ENCODE assay signal across 1 cellular context in the genomic region with DNA sequence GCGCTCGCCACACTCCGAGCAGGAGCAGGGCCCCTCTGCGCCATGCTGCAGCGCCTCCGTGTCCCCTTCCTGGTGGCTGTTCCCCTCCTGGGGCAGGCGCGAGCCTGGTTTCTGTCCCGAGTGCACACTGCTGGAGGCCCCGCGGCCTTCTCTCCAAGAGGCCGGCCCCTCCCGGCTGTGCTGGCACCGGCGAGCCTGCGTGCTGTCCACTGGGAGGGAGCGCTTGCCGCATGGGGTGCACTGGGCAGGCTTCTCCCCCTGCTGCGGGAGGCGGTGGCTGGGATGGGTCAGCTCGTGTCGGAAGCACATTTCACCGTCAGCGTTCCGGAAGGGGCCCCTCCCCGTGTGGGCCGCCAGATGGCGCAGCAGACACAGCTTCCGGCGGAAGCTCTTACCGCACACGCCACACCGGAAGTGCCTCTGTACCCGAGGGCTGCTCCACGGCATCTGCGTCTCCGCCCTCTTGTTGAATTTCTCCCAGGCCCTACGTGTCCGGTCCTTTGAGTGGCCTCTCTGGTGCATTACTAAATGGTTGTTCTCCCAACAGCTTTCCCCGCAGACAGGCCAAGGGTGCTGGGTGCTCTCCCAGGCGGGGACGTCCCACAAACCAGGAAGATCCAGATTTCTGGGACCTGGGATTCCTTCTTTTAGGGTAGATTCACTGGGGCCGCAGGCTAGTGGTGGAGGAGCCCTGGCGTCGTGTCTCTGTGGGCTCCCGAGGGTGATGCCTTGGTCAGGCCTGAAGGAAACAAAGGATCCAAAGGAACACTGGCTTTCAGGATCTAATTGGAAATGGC.
TF ChIP-seq lines count a peak whose summit lies in the region.

No MANE protein-coding gene starts in this region.

TF ChIP-seq in IMR-90, 13 proteins besides CTCF, POLR2A, EP300 and RAD21:
- no peak for TF ChIP-seq RFX5 (IDR thresholded peaks at IDR 0.05; ENCODE audit: low read depth, low read length)
- TF ChIP-seq NFE2L2 (IDR thresholded peaks at IDR 0.05; ENCODE audit: low read depth, low read length): no peak
- peak; percentile 6; the same call in 1 of the 2 replicates for TF ChIP-seq SMC3 (IDR thresholded peaks at IDR 0.05; ENCODE audit: low read depth, low read length)
